In genomic region chr9:121282309-121283071, GRCh38 we compare ENCODE assay signal across 9 cellular contexts. TPM values are rescaled to one million over a fixed set of nuclear protein-coding genes. Genes with fewer than 3 reads are reported as not detected.
DNase-seq lines count a peak whose midpoint lies in the region; ATAC-seq, FAIRE-seq and TF ChIP-seq lines count a peak whose summit lies in the region.
"Had no signal": no experiment of that assay in that cellular context is flagged by ENCODE, and none has a peak within 500 bp of the region (broad histone marks: within the 10 kb centered on the region; RNA-seq: fewer than 3 reads in every experiment).

No MANE protein-coding gene starts in this region.

- H3K4me1 Mint-ChIP-seq in brain, result peaks cover 93% of the 10 kb centered on the region

- TF ChIP-seq POLR2A in HepG2 (IDR thresholded peaks at IDR 0.05; ENCODE audit: insufficient read depth in 1 of 2, low read depth in 2 of 2, low read length in 2 of 2) (no peak), testis (IDR thresholded peaks at IDR 0.05) (no peak)

- H4K20me1 ChIP-seq in HepG2 (ENCODE audit: insufficient read depth, low read length), result no peaks in the 10 kb centered on the region

- DNase-seq in HepG2 (ENCODE audit: low spot score) (no peak), testis (peak; percentile 58), cerebellar nuclear complex (lab: John Stamatoyannopoulos, UW) (no peak), NCI-H524 treated with DMSO at 0.1 percent for 48 hours (lab: John Stamatoyannopoulos, UW) (no peak)
- no peak for DNase-seq in activated effector memory CD4-positive, alpha-beta T cell treated with anti-CD3 and anti-CD28 coated beads, Interleukin-2, amount 50 U/mL, for 16 hours

- no peak overlapping the region for H2AFZ ChIP-seq in HepG2 (ENCODE audit: low read length)

- in situ Hi-C loops in HepG2 (cut with HindIII; ENCODE audit: extremely low pct_ligation_motif_present, low pct_unique_long_range_greater_than_20kb), result no loop called here

- no TSS peak for BruUV-seq in HepG2 (replicated peaks; lab: Mats Ljungman, UMichigan)

- peak overlapping the region in 1 of 5 experiments; percentile 53 for H3K4me3 Mint-ChIP-seq in brain
- H3K4me3 Mint-ChIP-seq: activated naive CD8-positive, alpha-beta T cell had no signal

- no peak for FAIRE-seq in HepG2 (lab: Jason Lieb, UNC)

- H3K4me2 ChIP-seq in HepG2 (ENCODE audit: low read depth, low read length), result peak overlapping the region; percentile 74

- H3K4me1 ChIP-seq in HepG2 (ENCODE audit: insufficient read depth, low read length) (peaks cover 96% of the 10 kb centered on the region), testis (peaks cover 99% of the 10 kb centered on the region)

- peak overlapping the region; percentile 34 for H3K9ac ChIP-seq in HepG2 (ENCODE audit: insufficient read depth, low read depth, low read length)

- no peaks in the 10 kb centered on the region for H3K9me3 Mint-ChIP-seq in brain

- H3K27me3 Mint-ChIP-seq in brain, result peaks cover 10% of the 10 kb centered on the region
- H3K27me3 Mint-ChIP-seq: activated naive CD8-positive, alpha-beta T cell had no signal

- TF ChIP-seq EP300 in Ishikawa (IDR thresholded peaks at IDR 0.05; ENCODE audit: borderline replicate concordance), result no peak
- TF ChIP-seq EP300 in HepG2 (IDR thresholded peaks at IDR 0.05; ENCODE audit: low read depth in 2 of 2, low read length in 2 of 2), result no peak
- no peak for TF ChIP-seq EP300 in HepG2 (CRISPR knock-in tag; IDR thresholded peaks at IDR 0.05; ENCODE audit: borderline replicate concordance)

- CTCF ChIA-PET in HepG2 (lab: Yijun Ruan, JAX; ENCODE audit: low intra/inter-chr PET ratio, low total read pairs), result interaction anchor here (1.2 kb wide), 1 partner anchor 37 kb away, joined by 3 read pairs; no protein-coding TSS in a partner anchor

- intact Hi-C loops in HepG2 (cut with micrococcal nuclease; ENCODE audit: unreplicated experiment) (loop anchor here (1.0 to 5.0 kb wide), 2 partner anchors 14 to 70 kb away; no protein-coding TSS in a partner anchor), testis (cut with DNase I; ENCODE audit: low total_unique reads) (no loop called here)

- H3K36me3 ChIP-seq in HepG2 (replicated peaks in 1 of 2; ENCODE audit: control insufficient read depth in 1 of 2, insufficient read depth in 2 of 2, low read length in 2 of 2) (no peaks in the 10 kb centered on the region), testis (ENCODE audit: low read depth, missing control alignments) (no peaks in the 10 kb centered on the region)

- TF ChIP-seq CTCF in brain (conservative IDR thresholded peaks at IDR 0.05) (no peak), HepG2 (CRISPR knock-in tag; IDR thresholded peaks at IDR 0.05) (no peak), testis (IDR thresholded peaks at IDR 0.05) (no peak)

- WGBS in HepG2 (ENCODE audit: low lambda C conversion rate), result 68% methylated on average over 12 of the region's 13 CpGs
- 29 to 39% methylated on average over 12 to 13 of the region's 13 CpGs for WGBS in testis, 2 donors

- H3K9me3 ChIP-seq in HepG2 (ENCODE audit: low read length) (no peaks in the 10 kb centered on the region), testis (no peaks in the 10 kb centered on the region)

- H3K4me3 ChIP-seq in HepG2 (replicated peaks in 1 of 3; ENCODE audit: insufficient read depth in 1 of 3, low read depth in 2 of 3, low read length in 3 of 3), result peak overlapping the region in 1 of 3 experiments; percentile 57; a peak in 1 of 6 replicates
- no peak overlapping the region for H3K4me3 ChIP-seq in testis

- POLR2A ChIA-PET in HepG2 (lab: Yijun Ruan, JAX), result interaction anchor here (1.0 to 11.2 kb wide), 3 partner anchors 14 to 38 kb away, joined by 6 to 398 read pairs (median 25); partner anchors contain the start of gene GSN

- H3K27me3 ChIP-seq in HepG2 (ENCODE audit: control insufficient read depth in 1 of 2, insufficient read depth in 2 of 2, low read length in 2 of 2), result no peaks in the 10 kb centered on the region
- no peaks in the 10 kb centered on the region for H3K27me3 ChIP-seq in testis

- TF ChIP-seq RAD21 in Ishikawa (IDR thresholded peaks at IDR 0.05; ENCODE audit: low read depth), result no peak
- no peak for TF ChIP-seq RAD21 in HepG2 (CRISPR knock-in tag; IDR thresholded peaks at IDR 0.05)

- no peak for ATAC-seq in HepG2
- ATAC-seq in HG02973 (IDR thresholded peaks at IDR 0.05; ENCODE audit: unreplicated experiment), result no peak

- H3K36me3 Mint-ChIP-seq in brain, result no peaks in the 10 kb centered on the region

- H3K27ac Mint-ChIP-seq in brain, result peak overlapping the region; percentile 31 to 98 (median 77)
- H3K27ac Mint-ChIP-seq: activated naive CD8-positive, alpha-beta T cell had no signal

- H3K79me2 ChIP-seq in HepG2 (ENCODE audit: insufficient read depth, low read length), result no peaks in the 10 kb centered on the region

- H3K27ac ChIP-seq in HepG2 (ENCODE audit: extremely low read length, insufficient read depth, low read length), result peak overlapping the region; percentile 72
- peak overlapping the region; percentile 91 to 94 for H3K27ac ChIP-seq in testis

TF ChIP-seq in Ishikawa, 13 proteins besides CTCF, POLR2A, EP300 and RAD21:
- peak; percentile 63 for TF ChIP-seq CEBPB (IDR thresholded peaks at IDR 0.05)
- TF ChIP-seq YY1 (IDR thresholded peaks at IDR 0.05; ENCODE audit: low read depth), result no peak

TF ChIP-seq in HepG2, 621 proteins besides CTCF, POLR2A, EP300 and RAD21 (continues in another document):
- no peak for TF ChIP-seq ZNF782 (CRISPR knock-in tag; IDR thresholded peaks at IDR 0.05; ENCODE audit: borderline replicate concordance)
- no peak for TF ChIP-seq PITX1 (CRISPR knock-in tag; IDR thresholded peaks at IDR 0.05)
- no peak for TF ChIP-seq NCOR1 (IDR thresholded peaks at IDR 0.05; ENCODE audit: borderline replicate concordance, low read length)
- TF ChIP-seq MTF1 (CRISPR knock-in tag; IDR thresholded peaks at IDR 0.05), result no peak
- no peak for TF ChIP-seq FOXK1 (CRISPR knock-in tag; IDR thresholded peaks at IDR 0.05; ENCODE audit: borderline replicate concordance, low read depth)
- TF ChIP-seq CEBPB (IDR thresholded peaks at IDR 0.05; ENCODE audit: borderline replicate concordance, low read depth, low read length), result 0 out of 2 replicates have a peak, but pooled peaks have one; percentile 2
- TF ChIP-seq MAZ (IDR thresholded peaks at IDR 0.05; ENCODE audit: borderline replicate concordance, low read depth, low read length), result no peak
- 0 out of 2 replicates have a peak, but pooled peaks have one; percentile 29 for TF ChIP-seq MAZ (CRISPR knock-in tag; IDR thresholded peaks at IDR 0.05; ENCODE audit: low read depth)
- TF ChIP-seq ZNF777 (CRISPR knock-in tag; IDR thresholded peaks at IDR 0.05), result no peak
- no peak for TF ChIP-seq ZNF263 (CRISPR knock-in tag; IDR thresholded peaks at IDR 0.05)
- peak; percentile 5 for TF ChIP-seq MED8 (CRISPR knock-in tag; IDR thresholded peaks at IDR 0.05; ENCODE audit: insufficient replicate concordance)
- no peak for TF ChIP-seq MTA1 (CRISPR knock-in tag; IDR thresholded peaks at IDR 0.05; ENCODE audit: borderline replicate concordance)
- no peak for TF ChIP-seq NR2F1 (CRISPR knock-in tag; IDR thresholded peaks at IDR 0.05)
- TF ChIP-seq SNAI1 (CRISPR knock-in tag; IDR thresholded peaks at IDR 0.05; ENCODE audit: borderline replicate concordance), result no peak
- no peak for TF ChIP-seq POLR2G (IDR thresholded peaks at IDR 0.05; ENCODE audit: low read depth, low read length)
- TF ChIP-seq TCF12 (IDR thresholded peaks at IDR 0.05), result no peak
- TF ChIP-seq TCF12 (CRISPR knock-in tag; IDR thresholded peaks at IDR 0.05), result 0 out of 2 replicates have a peak, but pooled peaks have one; percentile 20
- no peak for TF ChIP-seq SKI (IDR thresholded peaks at IDR 0.05; ENCODE audit: partially characterized antibody)
- no peak for TF ChIP-seq ZNF484 (CRISPR knock-in tag; IDR thresholded peaks at IDR 0.05; ENCODE audit: borderline replicate concordance, low read depth)
- TF ChIP-seq MED1 (CRISPR knock-in tag; IDR thresholded peaks at IDR 0.05), result no peak

RNA-seq across cellular contexts. Expression of gene GSN, which starts 14.5 kb away (rescaled TPM):
- 430 TPM for polyA plus RNA-seq in brain (ENCODE audit: insufficient read depth, low read depth, low replicate concordance)
- 126 and 307 TPM in 2 replicates for total RNA-seq in HepG2 (2016; rRNA removed; fragmentation: Illumina TruSeq; extraction: Trizol)
- total RNA-seq in HepG2 (2016; cell fraction: cytosol; rRNA removed; fragmentation: Illumina TruSeq; extraction: Trizol; ENCODE audit: low read depth), result 56.0 and 58.2 TPM in 2 replicates
- 125 and 311 TPM in 2 replicates for total RNA-seq in HepG2 (2016; cell fraction: insoluble cytoplasmic fraction; rRNA removed; fragmentation: Illumina TruSeq; extraction: Trizol)
- total RNA-seq in HepG2 (2016; cell fraction: membrane; rRNA removed; fragmentation: Illumina TruSeq; extraction: Trizol), result 102 and 113 TPM in 2 replicates
- 251 and 294 TPM in 2 replicates for total RNA-seq in HepG2 (2016; cell fraction: nucleus; rRNA removed; fragmentation: Illumina TruSeq; extraction: Trizol)
- 294 and 436 TPM in 2 replicates for polyA plus RNA-seq in HepG2 (2011; rRNA removed)
- polyA plus RNA-seq in HepG2 (2011; cell fraction: cytosol; rRNA removed), result 396 and 404 TPM in 2 replicates
- polyA plus RNA-seq in HepG2 (2011; cell fraction: nucleus; rRNA removed), result 430 and 447 TPM in 2 replicates
- 349 and 423 TPM in 2 replicates for polyA plus RNA-seq in HepG2 (2012)
- polyA plus RNA-seq in HepG2 (2016; cell fraction: cytosol; fragmentation: Illumina TruSeq; extraction: Trizol; ENCODE audit: low read depth), result 57.9 and 60.7 TPM in 2 replicates
- 115 and 123 TPM in 2 replicates for polyA plus RNA-seq in HepG2 (2016; cell fraction: insoluble cytoplasmic fraction; fragmentation: Illumina TruSeq; extraction: Trizol; ENCODE audit: low read depth)
- 77.0 and 92.1 TPM in 2 replicates for polyA plus RNA-seq in HepG2 (2016; cell fraction: membrane; fragmentation: Illumina TruSeq; extraction: Trizol; ENCODE audit: low read depth)
- 379 and 400 TPM in 2 replicates for polyA plus RNA-seq in HepG2 (2016; cell fraction: nucleus; fragmentation: Illumina TruSeq; extraction: Trizol; ENCODE audit: insufficient read depth, low read depth)
- 66.7 and 379 TPM in 2 replicates for polyA minus RNA-seq in HepG2 (2011; rRNA and poly(A)+ RNA removed; ENCODE audit: low replicate concordance)
- 132 and 185 TPM in 2 replicates for polyA minus RNA-seq in HepG2 (2011; cell fraction: cytosol; rRNA and poly(A)+ RNA removed)
- polyA minus RNA-seq in HepG2 (2011; cell fraction: nucleus; rRNA and poly(A)+ RNA removed), result 122 and 168 TPM in 2 replicates
- total RNA-seq in testis, result 100 to 1,000 TPM; 206 to 356 TPM
- polyA plus RNA-seq in testis (ENCODE audit: insufficient read depth, low read depth, low replicate concordance), result 392 TPM
